ENCODE assay signal across 15 cellular contexts in the genomic region with DNA sequence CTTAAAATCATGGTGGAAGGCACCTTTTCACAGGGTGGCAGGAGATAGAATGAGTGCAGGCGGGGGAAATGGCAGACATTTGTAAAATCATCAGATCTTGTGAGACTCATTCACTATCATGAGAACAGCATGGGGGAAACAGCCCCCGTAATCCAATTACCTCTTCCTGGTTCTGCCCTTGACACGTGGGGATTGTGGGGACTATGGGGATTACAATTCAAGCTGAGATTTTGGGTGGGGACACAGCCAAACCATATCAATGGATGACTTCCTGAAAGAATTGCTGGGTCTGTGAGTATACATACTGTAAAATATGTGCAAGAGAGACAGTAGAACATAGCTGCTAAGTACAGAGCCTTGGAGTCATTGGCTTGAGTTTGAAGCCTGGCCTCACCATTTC. TPM values are rescaled to one million over a fixed set of nuclear protein-coding genes. Genes with fewer than 3 reads are reported as not detected.
DNase-seq lines count a peak whose midpoint lies in the region; ATAC-seq and TF ChIP-seq lines count a peak whose summit lies in the region.
"Had no signal": no experiment of that assay in that cellular context is flagged by ENCODE, and none has a peak within 500 bp of the region (broad histone marks: within the 10 kb centered on the region; RNA-seq: fewer than 3 reads in every experiment).

No MANE protein-coding gene starts in this region.

- H3K9me3 Mint-ChIP-seq in WTC11 = no peaks in the 10 kb centered on the region
- no peaks in the 10 kb centered on the region for H3K9me3 Mint-ChIP-seq in glutamatergic neuron (ENCODE audit: unreplicated experiment)

- CTCF ChIA-PET in A673 (lab: Charles Lee) (no interaction called here), HEK293 (lab: Yijun Ruan, JAX) (interaction anchor here (0.6 kb wide), 2 partner anchors 27 to 43 kb away, joined by 3 to 4 read pairs; no protein-coding TSS in a partner anchor), WTC11 (lab: Charles Lee) (interaction anchor here (0.7 kb wide), 1 partner anchor 231 kb away, joined by 4 read pairs; no protein-coding TSS in a partner anchor)

- H3K27ac ChIP-seq in A673 (ENCODE audit: low read depth, low read length, poor library complexity, severe bottlenecking) = peak overlapping the region; percentile 2
- no peak overlapping the region for H3K27ac ChIP-seq in HEK293 (ENCODE audit: extremely low read depth, low read depth, low read length)
- H3K27ac ChIP-seq: C4-2B had no signal

- H3K4me1 Mint-ChIP-seq in WTC11 (peaks cover 14% of the 10 kb centered on the region), glutamatergic neuron (ENCODE audit: low read depth, unreplicated experiment) (peaks cover 5% of the 10 kb centered on the region)

- H3K4me1 ChIP-seq in A673 (ENCODE audit: insufficient read depth, low read length, poor library complexity, severe bottlenecking) (peaks cover 45% of the 10 kb centered on the region), HEK293 (ENCODE audit: control insufficient read depth, insufficient read depth, low read length) (no peaks in the 10 kb centered on the region)
- H3K4me1 ChIP-seq: HAP-1 had no signal

- H3K36me3 Mint-ChIP-seq in WTC11 (0 out of 2 replicates have a peak, but pooled peaks cover 3% of the 10 kb centered on the region), glutamatergic neuron (ENCODE audit: unreplicated experiment) (peaks cover 5% of the 10 kb centered on the region)

- intact Hi-C loops in A673 (cut with micrococcal nuclease; ENCODE audit: unreplicated experiment) = no loop called here

- BruUV-seq in A673 (replicated peaks; lab: Mats Ljungman, UMichigan) = no TSS peak

- POLR2A ChIA-PET in A673 (lab: Charles Lee; ENCODE audit: low non-redundant PET) = interaction anchor here (0.5 kb wide), 1 partner anchor 78 kb away, joined by 4 read pairs; no protein-coding TSS in a partner anchor
- POLR2A ChIA-PET in HEK293 (lab: Yijun Ruan, JAX) = no interaction called here
- POLR2A ChIA-PET in WTC11 (lab: Charles Lee) = no interaction called here

- ATAC-seq in WTC11 = no peak
- ATAC-seq in HG02840 (IDR thresholded peaks at IDR 0.05; ENCODE audit: low FRiP score, unreplicated experiment) = no peak
- ATAC-seq in GM21576 (IDR thresholded peaks at IDR 0.05; ENCODE audit: unreplicated experiment) = no peak
- ATAC-seq: HepG2 had no signal

- peaks cover under 1% of the 10 kb centered on the region for H3K36me3 ChIP-seq in A673 (ENCODE audit: insufficient read depth, low read length, poor library complexity, severe bottlenecking)
- H3K36me3 ChIP-seq in HEK293 (ENCODE audit: control insufficient read depth in 2 of 2, insufficient read depth in 1 of 2, low read length in 2 of 2) = no peaks in the 10 kb centered on the region
- H3K36me3 ChIP-seq: HAP-1 had no signal

- TF ChIP-seq CTCF in A673 (conservative IDR thresholded peaks at IDR 0.05; ENCODE audit: low read depth, low read length) (no peak), HEK293 (tag by site-specific recombination; IDR thresholded peaks at IDR 0.05) (no peak), WTC11 (IDR thresholded peaks at IDR 0.05) (no peak), glutamatergic neuron (IDR thresholded peaks at IDR 0.05; ENCODE audit: partially characterized antibody, unreplicated experiment) (no peak)

- H3K4me3 ChIP-seq in A673 (ENCODE audit: low read depth, low read length, poor library complexity, severe bottlenecking) = no peak overlapping the region
- H3K4me3 ChIP-seq in HEK293 (ENCODE audit: low read depth, low read length) = no peak overlapping the region
- H3K4me3 ChIP-seq: GM23248, HAP-1 had no signal

- no peaks in the 10 kb centered on the region for H3K27me3 ChIP-seq in A673 (replicated peaks; ENCODE audit: insufficient read depth, low read depth, low read length, poor library complexity)

- H3K27me3 Mint-ChIP-seq in WTC11 (ENCODE audit: low read depth) (no peaks in the 10 kb centered on the region), glutamatergic neuron (ENCODE audit: unreplicated experiment) (no peaks in the 10 kb centered on the region)
- H3K27me3 Mint-ChIP-seq: CD4-positive, alpha-beta T cell had no signal

- peak overlapping the region; percentile 32; the same call in 1 of the 2 replicates for H3K27ac Mint-ChIP-seq in WTC11
- peak overlapping the region; percentile 23 for H3K27ac Mint-ChIP-seq in glutamatergic neuron (ENCODE audit: unreplicated experiment)
- H3K27ac Mint-ChIP-seq: CD4-positive, alpha-beta T cell had no signal

- H3K9me3 ChIP-seq in A673 (ENCODE audit: low read depth, low read length, poor library complexity, severe bottlenecking) = no peaks in the 10 kb centered on the region
- H3K9me3 ChIP-seq in HEK293 (ENCODE audit: control insufficient read depth, insufficient read depth, low read depth, low read length) = no peaks in the 10 kb centered on the region
- H3K9me3 ChIP-seq: Caco-2, HAP-1 had no signal

- H3K4me3 Mint-ChIP-seq in WTC11 (no peak overlapping the region), glutamatergic neuron (ENCODE audit: unreplicated experiment) (no peak overlapping the region)
- H3K4me3 Mint-ChIP-seq: CD4-positive, alpha-beta T cell had no signal

- DNase-seq in A673 (ENCODE audit: low spot score) (peak; percentile 71), WTC11 (ENCODE audit: low spot score) (no peak), glutamatergic neuron (no peak), anterior cingulate cortex (lab: John Stamatoyannopoulos, UW) (no peak), NCI-H1417 treated with DMSO at 0.1 percent for 48 hours (lab: John Stamatoyannopoulos, UW) (no peak)
- DNase-seq: AML-193; Caco-2; CD4-positive, alpha-beta T cell; GM23248 had no signal

TF ChIP-seq in HEK293, 187 proteins besides CTCF, POLR2A, EP300 and RAD21:
- TF ChIP-seq MZF1 (tag by site-specific recombination; IDR thresholded peaks at IDR 0.05; ENCODE audit: borderline replicate concordance) (peak; percentile 74), ZSCAN23 (tag by site-specific recombination; IDR thresholded peaks at IDR 0.05) (no peak)

TF ChIP-seq in WTC11, 78 proteins besides CTCF, POLR2A, EP300 and RAD21 (continues in another document):
- no peak for TF ChIP-seq PRRX2 (CRISPR knock-in tag; IDR thresholded peaks at IDR 0.05)
- TF ChIP-seq ZNF317 (CRISPR knock-in tag; IDR thresholded peaks at IDR 0.05; ENCODE audit: borderline replicate concordance, low read depth) = no peak
- no peak for TF ChIP-seq NFYB (CRISPR knock-in tag; conservative IDR thresholded peaks at IDR 0.05; ENCODE audit: low read depth)
- TF ChIP-seq ZNF232 (CRISPR knock-in tag; IDR thresholded peaks at IDR 0.05) = no peak
- TF ChIP-seq TCF7 (CRISPR knock-in tag; IDR thresholded peaks at IDR 0.05; ENCODE audit: low read depth) = no peak
- TF ChIP-seq ZNF423 (CRISPR knock-in tag; IDR thresholded peaks at IDR 0.05) = no peak
- TF ChIP-seq KAT7 (CRISPR knock-in tag; IDR thresholded peaks at IDR 0.05; ENCODE audit: borderline replicate concordance) = no peak
- TF ChIP-seq, protein P1, sequence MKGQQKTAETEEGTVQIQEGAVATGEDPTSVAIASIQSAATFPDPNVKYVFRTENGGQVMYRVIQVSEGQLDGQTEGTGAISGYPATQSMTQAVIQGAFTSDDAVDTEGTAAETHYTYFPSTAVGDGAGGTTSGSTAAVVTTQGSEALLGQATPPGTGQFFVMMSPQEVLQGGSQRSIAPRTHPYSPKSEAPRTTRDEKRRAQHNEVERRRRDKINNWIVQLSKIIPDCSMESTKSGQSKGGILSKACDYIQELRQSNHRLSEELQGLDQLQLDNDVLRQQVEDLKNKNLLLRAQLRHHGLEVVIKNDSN (CRISPR knock-in tag; IDR thresholded peaks at IDR 0.05) = no peak
- TF ChIP-seq JAZF1 (CRISPR knock-in tag; IDR thresholded peaks at IDR 0.05) = no peak
- no peak for TF ChIP-seq ZNF396 (CRISPR knock-in tag; IDR thresholded peaks at IDR 0.05; ENCODE audit: borderline replicate concordance)
- TF ChIP-seq HMGA2 (CRISPR knock-in tag; IDR thresholded peaks at IDR 0.05) = no peak
- TF ChIP-seq, protein P2, sequence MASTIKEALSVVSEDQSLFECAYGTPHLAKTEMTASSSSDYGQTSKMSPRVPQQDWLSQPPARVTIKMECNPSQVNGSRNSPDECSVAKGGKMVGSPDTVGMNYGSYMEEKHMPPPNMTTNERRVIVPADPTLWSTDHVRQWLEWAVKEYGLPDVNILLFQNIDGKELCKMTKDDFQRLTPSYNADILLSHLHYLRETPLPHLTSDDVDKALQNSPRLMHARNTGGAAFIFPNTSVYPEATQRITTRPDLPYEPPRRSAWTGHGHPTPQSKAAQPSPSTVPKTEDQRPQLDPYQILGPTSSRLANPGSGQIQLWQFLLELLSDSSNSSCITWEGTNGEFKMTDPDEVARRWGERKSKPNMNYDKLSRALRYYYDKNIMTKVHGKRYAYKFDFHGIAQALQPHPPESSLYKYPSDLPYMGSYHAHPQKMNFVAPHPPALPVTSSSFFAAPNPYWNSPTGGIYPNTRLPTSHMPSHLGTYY (CRISPR knock-in tag; IDR thresholded peaks at IDR 0.05) = no peak
- TF ChIP-seq NR3C1 (CRISPR knock-in tag; conservative IDR thresholded peaks at IDR 0.05; ENCODE audit: low read depth) = no peak
- no peak for TF ChIP-seq ETV6 (CRISPR knock-in tag; IDR thresholded peaks at IDR 0.05)
- TF ChIP-seq, protein P3, sequence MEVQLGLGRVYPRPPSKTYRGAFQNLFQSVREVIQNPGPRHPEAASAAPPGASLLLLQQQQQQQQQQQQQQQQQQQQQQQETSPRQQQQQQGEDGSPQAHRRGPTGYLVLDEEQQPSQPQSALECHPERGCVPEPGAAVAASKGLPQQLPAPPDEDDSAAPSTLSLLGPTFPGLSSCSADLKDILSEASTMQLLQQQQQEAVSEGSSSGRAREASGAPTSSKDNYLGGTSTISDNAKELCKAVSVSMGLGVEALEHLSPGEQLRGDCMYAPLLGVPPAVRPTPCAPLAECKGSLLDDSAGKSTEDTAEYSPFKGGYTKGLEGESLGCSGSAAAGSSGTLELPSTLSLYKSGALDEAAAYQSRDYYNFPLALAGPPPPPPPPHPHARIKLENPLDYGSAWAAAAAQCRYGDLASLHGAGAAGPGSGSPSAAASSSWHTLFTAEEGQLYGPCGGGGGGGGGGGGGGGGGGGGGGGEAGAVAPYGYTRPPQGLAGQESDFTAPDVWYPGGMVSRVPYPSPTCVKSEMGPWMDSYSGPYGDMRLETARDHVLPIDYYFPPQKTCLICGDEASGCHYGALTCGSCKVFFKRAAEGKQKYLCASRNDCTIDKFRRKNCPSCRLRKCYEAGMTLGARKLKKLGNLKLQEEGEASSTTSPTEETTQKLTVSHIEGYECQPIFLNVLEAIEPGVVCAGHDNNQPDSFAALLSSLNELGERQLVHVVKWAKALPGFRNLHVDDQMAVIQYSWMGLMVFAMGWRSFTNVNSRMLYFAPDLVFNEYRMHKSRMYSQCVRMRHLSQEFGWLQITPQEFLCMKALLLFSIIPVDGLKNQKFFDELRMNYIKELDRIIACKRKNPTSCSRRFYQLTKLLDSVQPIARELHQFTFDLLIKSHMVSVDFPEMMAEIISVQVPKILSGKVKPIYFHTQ (CRISPR knock-in tag; IDR thresholded peaks at IDR 0.05) = no peak
- no peak for TF ChIP-seq IRF2 (CRISPR knock-in tag; IDR thresholded peaks at IDR 0.05; ENCODE audit: borderline replicate concordance, low read depth)

RNA-seq across cellular contexts. Expression of a gene that starts 47.0 kb away (rescaled TPM):
- total RNA-seq in A673 (2021) = 28.6 and 30.7 TPM in 2 replicates
- total RNA-seq in WTC11 (2021) = 41.0 to 43.6 TPM (median 42.7 TPM) in 3 replicates
- total RNA-seq in glutamatergic neuron (ENCODE audit: unreplicated experiment) = 48.6 TPM
